8 cellular contexts compared by ENCODE assay signal in the genomic region with DNA sequence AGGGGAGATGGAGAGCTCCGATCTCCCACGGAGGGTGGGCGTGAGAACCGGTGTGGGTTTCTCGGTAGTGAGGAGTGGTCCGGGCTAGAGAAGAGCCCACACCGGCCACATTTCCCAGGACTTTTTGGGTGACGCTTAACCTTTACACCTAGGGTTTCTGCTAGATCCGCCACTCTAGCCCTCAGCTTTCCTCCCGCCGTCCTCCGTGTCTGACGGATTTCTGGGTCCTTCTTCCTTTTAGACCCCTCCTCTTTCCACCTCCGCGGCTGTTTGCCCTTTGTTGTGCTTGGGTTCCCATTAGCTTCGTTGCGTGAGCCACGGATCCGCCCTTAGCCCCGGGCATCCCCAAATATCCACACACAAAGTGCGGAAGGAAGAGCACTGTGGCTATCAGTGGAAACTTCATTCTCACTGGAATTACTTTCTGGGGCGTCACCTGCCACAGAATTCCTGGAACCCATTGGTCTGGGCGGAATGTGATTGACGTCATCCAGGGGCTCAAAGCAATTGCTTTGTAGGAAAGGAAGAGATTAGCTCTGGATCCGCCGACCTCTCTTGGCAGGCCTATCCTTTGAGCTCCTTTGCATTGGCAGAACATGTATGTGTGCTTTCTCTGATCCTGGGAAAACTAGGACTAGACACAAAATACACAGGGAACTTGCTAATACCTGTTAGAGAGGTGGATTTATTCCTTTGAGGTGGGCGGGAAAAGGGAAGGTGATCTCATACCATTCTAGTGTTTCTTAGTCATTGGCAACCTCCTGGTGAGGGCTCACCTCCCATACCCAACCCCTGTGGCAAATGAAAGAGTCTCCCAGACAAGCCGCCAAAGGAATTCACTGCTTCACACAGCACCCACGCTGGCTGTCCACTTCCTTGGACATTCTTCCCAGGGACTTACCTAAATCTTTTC. TPM values are rescaled to one million over a fixed set of nuclear protein-coding genes. Genes with fewer than 3 reads are reported as not detected.
DNase-seq lines count a peak whose midpoint lies in the region; ATAC-seq and TF ChIP-seq lines count a peak whose summit lies in the region.

No MANE protein-coding gene starts in this region.

- in situ Hi-C loops in GM13977 (cut with MboI; ENCODE audit: low pct_unique_long_range_greater_than_20kb, low sequenced_read_pairs, unreplicated experiment), result no loop called here

- H2AFZ ChIP-seq in ACC112 (ENCODE audit: low read length, unreplicated experiment) (peak overlapping the region; percentile 16), neural progenitor cell (replicated peaks) (peak overlapping the region; percentile 75)

- H3K27me3 ChIP-seq in ACC112 (ENCODE audit: insufficient read depth, low read length), result no peaks in the 10 kb centered on the region
- no peaks in the 10 kb centered on the region for H3K27me3 ChIP-seq in neural progenitor cell

- H3K9me3 Mint-ChIP-seq in activated T-helper 17 cell treated with anti-CD3 and anti-CD28 coated beads, Interleukin-2, amount 50 U/mL, for 72 hours, result no peaks in the 10 kb centered on the region
- H3K9me3 Mint-ChIP-seq in neural progenitor cell, result no peaks in the 10 kb centered on the region

- H4K20me1 ChIP-seq in neural progenitor cell (ENCODE audit: low read depth), result peaks cover 29% of the 10 kb centered on the region

- H3K36me3 Mint-ChIP-seq in activated T-helper 17 cell treated with anti-CD3 and anti-CD28 coated beads, Interleukin-2, amount 50 U/mL, for 72 hours (ENCODE audit: low read depth), result peaks cover 36% of the 10 kb centered on the region
- peaks cover 8% of the 10 kb centered on the region for H3K36me3 Mint-ChIP-seq in neural progenitor cell

- H3K4me1 Mint-ChIP-seq in activated T-helper 17 cell treated with anti-CD3 and anti-CD28 coated beads, Interleukin-2, amount 50 U/mL, for 72 hours, result peaks cover 30% of the 10 kb centered on the region
- H3K4me1 Mint-ChIP-seq in neural progenitor cell, result peaks cover 31% of the 10 kb centered on the region

- TF ChIP-seq CTCF in GM13977 (IDR thresholded peaks at IDR 0.05; ENCODE audit: extremely low read depth, insufficient read depth, missing control alignments) (no peak), neural progenitor cell (IDR thresholded peaks at IDR 0.05) (no peak)

- H3K9ac ChIP-seq in neural progenitor cell, result peak overlapping the region; percentile 91

- H3K9me3 ChIP-seq in neural progenitor cell (ENCODE audit: low read depth), result no peaks in the 10 kb centered on the region

- H3K4me1 ChIP-seq in ACC112 (ENCODE audit: control insufficient read depth, insufficient read depth, low read length, unreplicated experiment), result peaks cover 32% of the 10 kb centered on the region
- H3K4me1 ChIP-seq in neural progenitor cell, result peaks cover 6% of the 10 kb centered on the region

- H3K4me3 ChIP-seq in ACC112 (ENCODE audit: low read depth, low read length) (peak overlapping the region; percentile 99), neural progenitor cell (peak overlapping the region; percentile 82)

- peaks cover 4% of the 10 kb centered on the region; the same call in 1 of the 2 replicates for H3K36me3 ChIP-seq in ACC112 (ENCODE audit: insufficient read depth, low read length)
- no peaks in the 10 kb centered on the region for H3K36me3 ChIP-seq in neural progenitor cell

- H3K79me2 ChIP-seq in ACC112 (ENCODE audit: control insufficient read depth, insufficient read depth, low read length, unreplicated experiment), result peaks cover 66% of the 10 kb centered on the region
- H3K79me2 ChIP-seq in neural progenitor cell (ENCODE audit: low read depth), result peaks cover 44% of the 10 kb centered on the region

- H3K27ac Mint-ChIP-seq in activated T-helper 17 cell treated with anti-CD3 and anti-CD28 coated beads, Interleukin-2, amount 50 U/mL, for 72 hours, result peak overlapping the region; percentile 96
- peak overlapping the region; percentile 99 for H3K27ac Mint-ChIP-seq in neural progenitor cell

- ATAC-seq in activated T-helper 17 cell treated with anti-CD3 and anti-CD28 coated beads, Interleukin-2, amount 50 U/mL, for 72 hours (replicated peaks), result peak; percentile 3
- ATAC-seq in HG02763 (IDR thresholded peaks at IDR 0.05; ENCODE audit: unreplicated experiment), result no peak
- no peak for ATAC-seq in HG02884 (IDR thresholded peaks at IDR 0.05; ENCODE audit: unreplicated experiment)

- H3F3A ChIP-seq in neural progenitor cell (ENCODE audit: low read depth), result peaks cover 15% of the 10 kb centered on the region

- no peaks in the 10 kb centered on the region for H3K27me3 Mint-ChIP-seq in activated T-helper 17 cell treated with anti-CD3 and anti-CD28 coated beads, Interleukin-2, amount 50 U/mL, for 72 hours
- H3K27me3 Mint-ChIP-seq in neural progenitor cell (ENCODE audit: insufficient read depth, low read depth), result no peaks in the 10 kb centered on the region

- H3K4me3 Mint-ChIP-seq in activated T-helper 17 cell treated with anti-CD3 and anti-CD28 coated beads, Interleukin-2, amount 50 U/mL, for 72 hours, result peak overlapping the region; percentile 93
- H3K4me3 Mint-ChIP-seq in neural progenitor cell, result peak overlapping the region; percentile 98

- peak overlapping the region; percentile 73 for H3K4me2 ChIP-seq in neural progenitor cell

- DNase-seq in GM13977 (ENCODE audit: low spot score), result peak; percentile 37
- DNase-seq in NCI-H345 (lab: John Stamatoyannopoulos, UW), result peak; percentile 58
- DNase-seq in foreskin melanocyte, result peak; percentile 40
- peak; percentile 95 for DNase-seq in neural progenitor cell (ENCODE audit: low spot score)

- H3K27ac ChIP-seq in ACC112 (ENCODE audit: low read depth, low read length) (peak overlapping the region; percentile 72), neural progenitor cell (peak overlapping the region; percentile 94)

RNA-seq across cellular contexts. Expression of gene TNFAIP1, which starts 0.7 kb away (rescaled TPM):
- total RNA-seq in activated T-helper 17 cell treated with anti-CD3 and anti-CD28 coated beads, Interleukin-2, amount 50 U/mL, for 72 hours, result 10 to 100 TPM; 24.9 to 30.0 TPM
- 13.7 and 18.6 TPM in 2 replicates for total RNA-seq in neural progenitor cell (ENCODE audit: low replicate concordance)

RNA-seq across cellular contexts. Expression of gene IFT20, which starts 0.9 kb away (rescaled TPM):
- total RNA-seq in activated T-helper 17 cell treated with anti-CD3 and anti-CD28 coated beads, Interleukin-2, amount 50 U/mL, for 72 hours, result 10 to 100 TPM; 17.5 to 21.3 TPM
- 25.7 and 68.2 TPM in 2 replicates for total RNA-seq in neural progenitor cell (ENCODE audit: low replicate concordance)

RNA-seq across cellular contexts. Expression of gene TMEM97, which starts 17.2 kb away (rescaled TPM):
- 10 to 100 TPM; 25.0 to 41.0 TPM for total RNA-seq in activated T-helper 17 cell treated with anti-CD3 and anti-CD28 coated beads, Interleukin-2, amount 50 U/mL, for 72 hours
- 126 and 136 TPM in 2 replicates for total RNA-seq in neural progenitor cell (ENCODE audit: low replicate concordance)

RNA-seq across cellular contexts. Expression of gene POLDIP2, which starts 21.1 kb away (rescaled TPM):
- 100 to 1,000 TPM in 1 of 2 donors, 10 to 100 TPM in 1; 48.9 to 109 TPM for total RNA-seq in activated T-helper 17 cell treated with anti-CD3 and anti-CD28 coated beads, Interleukin-2, amount 50 U/mL, for 72 hours
- total RNA-seq in neural progenitor cell (ENCODE audit: low replicate concordance), result 44.6 and 65.0 TPM in 2 replicates

RNA-seq across cellular contexts. Expression of gene SEBOX, which starts 28.8 kb away (rescaled TPM):
- not detected for total RNA-seq in activated T-helper 17 cell treated with anti-CD3 and anti-CD28 coated beads, Interleukin-2, amount 50 U/mL, for 72 hours
- not detected in 2 replicates for total RNA-seq in neural progenitor cell (ENCODE audit: low replicate concordance)

Comparison
In these comparisons a context has a peak if more than half of its experiments do, and no peak if none do; other contexts are left out.
1. DNase-seq: peak in every context shown above with its lines; median percentile 95 in neural progenitor cell; 58 in NCI-H345; 40 in foreskin melanocyte; 37 in GM13977.